23 cellular contexts compared by ENCODE assay signal in the genomic region with DNA sequence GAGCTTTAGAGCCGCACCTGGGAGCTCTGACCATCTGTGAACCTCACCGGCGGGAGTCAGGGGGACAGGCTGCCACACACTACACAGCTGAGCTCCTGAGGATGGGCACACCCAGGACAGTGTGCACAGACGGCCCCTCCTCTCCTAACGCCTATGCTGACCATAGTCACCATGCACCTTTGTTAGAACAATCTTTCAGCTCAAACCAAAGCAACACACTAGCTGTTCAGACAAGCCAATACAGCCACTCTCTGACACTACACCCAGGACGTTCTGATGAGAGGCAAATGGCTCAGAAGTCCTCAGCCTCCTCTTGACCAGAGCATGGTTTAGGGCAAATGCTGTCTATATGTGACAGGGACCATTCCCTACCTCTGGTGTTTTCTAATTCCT.
DNase-seq lines count a peak whose midpoint lies in the region; ATAC-seq and TF ChIP-seq lines count a peak whose summit lies in the region.
"Had no signal": no experiment of that assay in that cellular context is flagged by ENCODE, and none has a peak within 500 bp of the region (broad histone marks: within the 10 kb centered on the region; RNA-seq: fewer than 3 reads in every experiment).

No MANE protein-coding gene starts in this region.

- H3K4me1 ChIP-seq in Loucy (ENCODE audit: insufficient read depth, low read length, poor library complexity, severe bottlenecking) (peaks cover 79% of the 10 kb centered on the region), esophagus (ENCODE audit: control insufficient read depth in 2 of 2, insufficient read depth in 2 of 2, low read length in 1 of 2) (peaks cover 5 to 22% of the 10 kb centered on the region in 2 donors)

- H2AFZ ChIP-seq in Loucy (ENCODE audit: low read length), result no peak overlapping the region

- WGBS in esophagus, 2 donors, result 32 to 51% methylated on average over 6 of the region's 6 CpGs

- H3K9me2 ChIP-seq in Loucy (replicated peaks; ENCODE audit: low read depth, low read length), result no peaks in the 10 kb centered on the region

- peak overlapping the region; percentile 63 for H3K9ac ChIP-seq in Loucy (ENCODE audit: low read depth, low read length, poor library complexity, severe bottlenecking)

- H3K27me3 ChIP-seq in Loucy (ENCODE audit: insufficient read depth, low read length, poor library complexity, severe bottlenecking), result no peaks in the 10 kb centered on the region
- H3K27me3 ChIP-seq in esophagus (ENCODE audit: control insufficient read depth in 1 of 2, insufficient read depth in 2 of 2, low read length in 2 of 2), result no peaks in the 10 kb centered on the region
- H3K27me3 ChIP-seq: MG63 had no signal

- peaks cover 46% of the 10 kb centered on the region for H3K4me1 Mint-ChIP-seq in progenitor cell of endocrine pancreas (ENCODE audit: low read depth)
- H3K4me1 Mint-ChIP-seq: CD8-positive, alpha-beta memory T cell had no signal

- peaks cover 10% of the 10 kb centered on the region; the same call in 1 of the 2 replicates for H3F3A ChIP-seq in Loucy (ENCODE audit: low read depth)

- H3K4me2 ChIP-seq in Loucy (ENCODE audit: low read depth, low read length, poor library complexity, severe bottlenecking), result peak overlapping the region; percentile 60

- H3K27ac ChIP-seq in C4-2B (peak overlapping the region; percentile 76), esophagus (ENCODE audit: low read depth in 2 of 2, low read length in 1 of 2) (peak overlapping the region; percentile 77 to 91)
- H3K27ac ChIP-seq: brain microvascular endothelial cell, SK-N-MC had no signal

- peaks cover 15% of the 10 kb centered on the region for H3K27me3 Mint-ChIP-seq in progenitor cell of endocrine pancreas

- no peaks in the 10 kb centered on the region for H4K20me1 ChIP-seq in Loucy (ENCODE audit: insufficient read depth, low read length, poor library complexity, severe bottlenecking)

- ATAC-seq in HG02840 (IDR thresholded peaks at IDR 0.05; ENCODE audit: low FRiP score, unreplicated experiment), result no peak
- no peak for ATAC-seq in GM18505 (IDR thresholded peaks at IDR 0.05; ENCODE audit: unreplicated experiment)

- no peaks in the 10 kb centered on the region for H3K79me2 ChIP-seq in Loucy (ENCODE audit: insufficient read depth, low read length)

- no peaks in the 10 kb centered on the region for H3K9me3 Mint-ChIP-seq in progenitor cell of endocrine pancreas (ENCODE audit: low read depth)
- H3K9me3 Mint-ChIP-seq: activated CD4-positive, alpha-beta memory T cell treated with anti-CD3 and anti-CD28 coated beads, Interleukin-2, amount 10 ng/mL, durations not matched to agents 7 days and 5 days; CD8-positive, alpha-beta memory T cell had no signal

- no peak overlapping the region for H3K4me3 Mint-ChIP-seq in progenitor cell of endocrine pancreas (ENCODE audit: low read depth)
- H3K4me3 Mint-ChIP-seq: activated CD4-positive, alpha-beta memory T cell treated with anti-CD3 and anti-CD28 coated beads, Interleukin-2, amount 10 ng/mL, durations not matched to agents 7 days and 5 days; CD8-positive, alpha-beta memory T cell had no signal

- DNase-seq in progenitor cell of endocrine pancreas (ENCODE audit: low spot score, unreplicated experiment), result no peak
- DNase-seq in Ammon's horn (ENCODE audit: low spot score), result no peak
- DNase-seq in SHP77 treated with DMSO at 0.1 percent for 48 hours (lab: John Stamatoyannopoulos, UW), result no peak
- DNase-seq: activated CD4-positive, alpha-beta memory T cell treated with anti-CD3 and anti-CD28 coated beads, Interleukin-2, amount 10 ng/mL, durations not matched to agents 7 days and 5 days; activated gamma-delta T cell; activated T-cell treated with anti-CD3 and anti-CD28 coated beads for 4 hours; brain microvascular endothelial cell; CD8-positive, alpha-beta memory T cell; cortex of kidney; DMS79; MG63; NCI-H1417 treated with DMSO at 0.1 percent for 48 hours; NCI-H2171; NCI-H82; occipital lobe; stimulated activated CD8-positive, alpha-beta memory T cell treated with anti-CD3 and anti-CD28 coated beads, Interleukin-4, amount 100 ng/mL, for 48 hours; T-helper 9 cell had no signal

- no peak for TF ChIP-seq CTCF in C4-2B (conservative IDR thresholded peaks at IDR 0.05)
- TF ChIP-seq CTCF in Loucy (conservative IDR thresholded peaks at IDR 0.05; ENCODE audit: low read length), result no peak
- no peak for TF ChIP-seq CTCF in progenitor cell of endocrine pancreas (IDR thresholded peaks at IDR 0.05; ENCODE audit: unreplicated experiment)

- no peaks in the 10 kb centered on the region for H3K9me3 ChIP-seq in Loucy (ENCODE audit: insufficient read depth, low read depth, low read length)
- peaks cover 0 to 3% of the 10 kb centered on the region in 2 donors for H3K9me3 ChIP-seq in esophagus (ENCODE audit: control insufficient read depth in 2 of 2, insufficient read depth in 1 of 2, low read depth in 1 of 2, low read length in 1 of 2)
- H3K9me3 ChIP-seq: MG63 had no signal

- peak overlapping the region; percentile 79 for H3K27ac Mint-ChIP-seq in progenitor cell of endocrine pancreas
- H3K27ac Mint-ChIP-seq: activated CD4-positive, alpha-beta memory T cell treated with anti-CD3 and anti-CD28 coated beads, Interleukin-2, amount 10 ng/mL, durations not matched to agents 7 days and 5 days; CD8-positive, alpha-beta memory T cell had no signal

- H3K36me3 ChIP-seq in Loucy (ENCODE audit: insufficient read depth, low read length), result no peaks in the 10 kb centered on the region
- no peaks in the 10 kb centered on the region for H3K36me3 ChIP-seq in esophagus (ENCODE audit: control insufficient read depth in 2 of 2, insufficient read depth in 2 of 2, low read length in 1 of 2)
- H3K36me3 ChIP-seq: brain microvascular endothelial cell, MG63 had no signal

- H3K4me3 ChIP-seq in Loucy (ENCODE audit: low read length, poor library complexity, severe bottlenecking), result no peak overlapping the region
- H3K4me3 ChIP-seq in esophagus (ENCODE audit: low read depth in 1 of 2, low read length in 2 of 2), result no peak overlapping the region
- H3K4me3 ChIP-seq: MG63, SK-N-MC had no signal

- H3K36me3 Mint-ChIP-seq in progenitor cell of endocrine pancreas (ENCODE audit: insufficient read depth), result no peaks in the 10 kb centered on the region
- H3K36me3 Mint-ChIP-seq: CD8-positive, alpha-beta memory T cell had no signal

- TF ChIP-seq POLR2A in GM18505 (IDR thresholded peaks at IDR 0.05; ENCODE audit: borderline replicate concordance, extremely low read depth, insufficient read depth, insufficient read length), result no peak
